ENCODE assay signal across 21 cellular contexts in genomic region chr12:68411371-68411770, GRCh38.
DNase-seq lines count a peak whose midpoint lies in the region; TF ChIP-seq lines count a peak whose summit lies in the region.
"Had no signal": no experiment of that assay in that cellular context is flagged by ENCODE, and none has a peak within 500 bp of the region (broad histone marks: within the 10 kb centered on the region; RNA-seq: fewer than 3 reads in every experiment).

No MANE protein-coding gene starts in this region.

- H3K4me3 ChIP-seq in HEK293 (ENCODE audit: low read depth, low read length) (no peak overlapping the region), WERI-Rb-1 (ENCODE audit: low read depth, low read length) (no peak overlapping the region), mesendoderm (ENCODE audit: low read length) (no peak overlapping the region), subcutaneous abdominal adipose tissue (ENCODE audit: low read depth in 1 of 5, low read length in 5 of 5) (no peak overlapping the region), BE2C (ENCODE audit: low read depth, low read length) (no peak overlapping the region)
- H3K4me3 ChIP-seq: GM23248, HAP-1 had no signal

- no peak overlapping the region for H4K5ac ChIP-seq in mesendoderm (ENCODE audit: low read length)

- H3K4me2 ChIP-seq in mesendoderm (ENCODE audit: low read length), result no peak overlapping the region

- no CpG with 5 or more reads among the region's 9 CpGs for WGBS in mesendoderm (ENCODE audit: extremely low coverage, insufficient coverage, low lambda C conversion rate)

- no peak overlapping the region for H3K23ac ChIP-seq in mesendoderm (ENCODE audit: low read length)

- H2BK15ac ChIP-seq in mesendoderm (replicated peaks; ENCODE audit: low read depth), result no peak overlapping the region

- H3K56ac ChIP-seq in mesendoderm (ENCODE audit: low read length), result no peak overlapping the region

- peak; percentile 13 for DNase-seq in WERI-Rb-1
- DNase-seq in mesendoderm, result no peak
- DNase-seq in activated CD8-positive, alpha-beta memory T cell treated with anti-CD3 and anti-CD28 coated beads for 24 hours, result no peak
- DNase-seq in BE2C, result no peak
- DNase-seq in SIG-M5 treated with dmso at 0.1 percent for 504 hours (lab: John Stamatoyannopoulos, UW; ENCODE audit: unreplicated experiment), result no peak
- DNase-seq: Caco-2; CD8-positive, alpha-beta T cell; GM23248; IMR-90; NCI-H1105; NCI-H1436 treated with DMSO at 0.1 percent for 48 hours; NCI-H187 treated with DMSO at 0.1 percent for 48 hours; NCI-H2171 treated with DMSO at 0.1 percent for 48 hours; NCI-H345; NCI-H510A treated with DMSO at 0.1 percent for 48 hours; NCI-H748 treated with DMSO at 0.1 percent for 48 hours; Right ventricle myocardium superior had no signal

- H3K27ac ChIP-seq in HEK293 (ENCODE audit: extremely low read depth, low read depth, low read length) (no peak overlapping the region), WERI-Rb-1 (no peak overlapping the region), mesendoderm (ENCODE audit: low read depth, low read length) (no peak overlapping the region), subcutaneous abdominal adipose tissue (ENCODE audit: low read depth, low read length) (peak overlapping the region; percentile 51)
- H3K27ac ChIP-seq: C4-2B, GM23248 had no signal

- POLR2A ChIA-PET in HEK293 (lab: Yijun Ruan, JAX), result no interaction called here

- no peak overlapping the region for H3K4ac ChIP-seq in mesendoderm (ENCODE audit: low read depth, low read length)

- H3K18ac ChIP-seq in mesendoderm (ENCODE audit: low read length), result peak overlapping the region; percentile 30

- CTCF ChIA-PET in HEK293 (lab: Yijun Ruan, JAX), result interaction anchor here (0.7 kb wide), 1 partner anchor 54 kb away, joined by 3 read pairs; no protein-coding TSS in a partner anchor

- H3K9ac ChIP-seq in mesendoderm (ENCODE audit: low read length), result no peak overlapping the region
- no peak overlapping the region for H3K9ac ChIP-seq in subcutaneous abdominal adipose tissue (ENCODE audit: low read length in 5 of 5)
- H3K9ac ChIP-seq: GM23248 had no signal

- H3K36me3 ChIP-seq in HEK293 (ENCODE audit: control insufficient read depth in 2 of 2, insufficient read depth in 1 of 2, low read length in 2 of 2), result no peaks in the 10 kb centered on the region
- no peaks in the 10 kb centered on the region for H3K36me3 ChIP-seq in WERI-Rb-1
- H3K36me3 ChIP-seq in mesendoderm (ENCODE audit: control insufficient read depth, insufficient read depth, low read length), result no peaks in the 10 kb centered on the region
- no peaks in the 10 kb centered on the region for H3K36me3 ChIP-seq in subcutaneous abdominal adipose tissue (ENCODE audit: control insufficient read depth in 5 of 5, insufficient read depth in 5 of 5, low read length in 5 of 5)
- H3K36me3 ChIP-seq in BE2C, result no peaks in the 10 kb centered on the region
- H3K36me3 ChIP-seq: HAP-1 had no signal

- no peaks in the 10 kb centered on the region for H3K79me2 ChIP-seq in mesendoderm (ENCODE audit: control insufficient read depth, insufficient read depth, low read length)

- no peak overlapping the region for H2BK5ac ChIP-seq in mesendoderm (ENCODE audit: low read length)

- H3K27me3 ChIP-seq in WERI-Rb-1 (ENCODE audit: insufficient read depth, low read depth, severe bottlenecking) (no peaks in the 10 kb centered on the region), mesendoderm (ENCODE audit: insufficient read depth, low read length, poor library complexity) (no peaks in the 10 kb centered on the region), subcutaneous abdominal adipose tissue (ENCODE audit: control insufficient read depth in 5 of 5, insufficient read depth in 4 of 5, low read length in 5 of 5) (no peaks in the 10 kb centered on the region), BE2C (no peaks in the 10 kb centered on the region)

- H3K79me1 ChIP-seq in mesendoderm (ENCODE audit: low read length), result no peaks in the 10 kb centered on the region

- no peak overlapping the region for H4K8ac ChIP-seq in mesendoderm (ENCODE audit: low read depth, low read length)

- TF ChIP-seq CTCF in HEK293 (tag by site-specific recombination; IDR thresholded peaks at IDR 0.05), result no peak
- no peak for TF ChIP-seq CTCF in WERI-Rb-1 (IDR thresholded peaks at IDR 0.05; ENCODE audit: low read depth, low read length)
- no peak for TF ChIP-seq CTCF in BE2C (IDR thresholded peaks at IDR 0.05; ENCODE audit: low read depth, low read length)

- H2BK120ac ChIP-seq in mesendoderm (ENCODE audit: low read depth, low read length), result no peak overlapping the region

- no peaks in the 10 kb centered on the region for H3K9me3 ChIP-seq in HEK293 (ENCODE audit: control insufficient read depth, insufficient read depth, low read depth, low read length)
- no peaks in the 10 kb centered on the region for H3K9me3 ChIP-seq in WERI-Rb-1 (ENCODE audit: severe bottlenecking)
- no peaks in the 10 kb centered on the region for H3K9me3 ChIP-seq in subcutaneous abdominal adipose tissue (ENCODE audit: control insufficient read depth in 5 of 5, low read length in 5 of 5)
- H3K9me3 ChIP-seq in BE2C, result no peaks in the 10 kb centered on the region
- H3K9me3 ChIP-seq: Caco-2, HAP-1 had no signal

- no peak overlapping the region for H2AK5ac ChIP-seq in mesendoderm (ENCODE audit: low read length)

- H3K4me1 ChIP-seq in HEK293 (ENCODE audit: control insufficient read depth, insufficient read depth, low read length) (no peaks in the 10 kb centered on the region), mesendoderm (ENCODE audit: control insufficient read depth, low read depth, low read length) (no peaks in the 10 kb centered on the region), subcutaneous abdominal adipose tissue (ENCODE audit: control insufficient read depth in 5 of 5, insufficient read depth in 5 of 5, low read length in 5 of 5) (peaks cover 2 to 21% (median 18%) of the 10 kb centered on the region in 5 donors), BE2C (no peaks in the 10 kb centered on the region)
- H3K4me1 ChIP-seq: Caco-2, HAP-1 had no signal

TF ChIP-seq in HEK293, 187 proteins besides CTCF, POLR2A, EP300 and RAD21:
- TF ChIP-seq ZNF394 (tag by site-specific recombination; IDR thresholded peaks at IDR 0.05; ENCODE audit: borderline replicate concordance) (peak; percentile 64; the same call in 1 of the 2 replicates), ZBTB11 (tag by site-specific recombination; conservative IDR thresholded peaks at IDR 0.05; ENCODE audit: low read depth) (no peak), ZNF548 (tag by site-specific recombination; IDR thresholded peaks at IDR 0.05) (peak; percentile 78; the same call in 1 of the 2 replicates)
